Comparison of ENCODE assay signal across 8 cellular contexts in genomic region chr2:105403785-105404698, GRCh38. TPM values are rescaled to one million over a fixed set of nuclear protein-coding genes. Genes with fewer than 3 reads are reported as not detected.
DNase-seq lines count a peak whose midpoint lies in the region; ATAC-seq, FAIRE-seq and TF ChIP-seq lines count a peak whose summit lies in the region.

No MANE protein-coding gene starts in this region.

- peaks cover 20% of the 10 kb centered on the region for H3K4me1 ChIP-seq in HepG2 (ENCODE audit: insufficient read depth, low read length)
- H3K4me1 ChIP-seq in Karpas-422 (ENCODE audit: low read length) = no peaks in the 10 kb centered on the region
- peaks cover 0 to 12% (median 7%) of the 10 kb centered on the region in 4 donors for H3K4me1 ChIP-seq in sigmoid colon

- BruUV-seq in HepG2 (replicated peaks; lab: Mats Ljungman, UMichigan) = no TSS peak

- peaks cover 0 to 28% of the 10 kb centered on the region in 2 experiments; a peak in 3 of 5 replicates for H3K27me3 ChIP-seq in HepG2 (ENCODE audit: control insufficient read depth in 1 of 2, insufficient read depth in 2 of 2, low read length in 2 of 2)
- H3K27me3 ChIP-seq in Karpas-422 (ENCODE audit: low read length) = no peaks in the 10 kb centered on the region
- H3K27me3 ChIP-seq in sigmoid colon = no peaks in the 10 kb centered on the region

- WGBS in HepG2 (ENCODE audit: low lambda C conversion rate) = 47% methylated on average over 14 of the region's 14 CpGs
- 12 to 58% methylated on average over 14 of the region's 14 CpGs for WGBS in sigmoid colon, 2 donors

- H3K4me1 Mint-ChIP-seq in activated CD4-positive, alpha-beta memory T cell treated with anti-CD3 and anti-CD28 coated beads, Interleukin-2, amount 10 ng/mL, durations not matched to agents 7 days and 5 days = peaks cover 2% of the 10 kb centered on the region

- CTCF ChIA-PET in AG04449 (lab: Yijun Ruan, JAX) (interaction anchor here (0.7 to 25.1 kb wide), 16 partner anchors 10 to 115 kb away, joined by 3 to 328 read pairs (median 4); no protein-coding TSS in a partner anchor), HepG2 (lab: Yijun Ruan, JAX; ENCODE audit: low intra/inter-chr PET ratio, low total read pairs) (interaction anchor here (1.3 kb wide), 1 partner anchor 34 kb away, joined by 6 read pairs; no protein-coding TSS in a partner anchor)
- CTCF ChIA-PET in activated CD4-positive, alpha-beta memory T cell treated with anti-CD3 and anti-CD28 coated beads, Interleukin-2, amount 10 ng/mL, durations not matched to agents 7 days and 5 days (lab: Charles Lee) = no interaction called here

- H3K79me2 ChIP-seq in HepG2 (ENCODE audit: insufficient read depth, low read length) = no peaks in the 10 kb centered on the region
- H3K79me2 ChIP-seq in Karpas-422 (ENCODE audit: low read length) = no peaks in the 10 kb centered on the region

- no peak for TF ChIP-seq RAD21 in HepG2 (CRISPR knock-in tag; IDR thresholded peaks at IDR 0.05)

- H3K27ac Mint-ChIP-seq in activated CD4-positive, alpha-beta memory T cell treated with anti-CD3 and anti-CD28 coated beads, Interleukin-2, amount 10 ng/mL, durations not matched to agents 7 days and 5 days = no peak overlapping the region

- H3K9me2 ChIP-seq in Karpas-422 (replicated peaks; ENCODE audit: insufficient read depth, low read length) = no peaks in the 10 kb centered on the region

- H3K36me3 ChIP-seq in HepG2 (replicated peaks in 1 of 2; ENCODE audit: control insufficient read depth in 1 of 2, insufficient read depth in 2 of 2, low read length in 2 of 2) (no peaks in the 10 kb centered on the region), Karpas-422 (ENCODE audit: insufficient read depth, low read length) (no peaks in the 10 kb centered on the region), sigmoid colon (no peaks in the 10 kb centered on the region)

- ATAC-seq in HepG2 = peak; percentile 41
- ATAC-seq in GM18502 (IDR thresholded peaks at IDR 0.05; ENCODE audit: poor library complexity, unreplicated experiment) = no peak

- peaks cover 32% of the 10 kb centered on the region for H3K27me3 Mint-ChIP-seq in activated CD4-positive, alpha-beta memory T cell treated with anti-CD3 and anti-CD28 coated beads, Interleukin-2, amount 10 ng/mL, durations not matched to agents 7 days and 5 days

- H3K4me3 ChIP-seq in AG04449 (ENCODE audit: low read depth, low read length) (no peak overlapping the region), HepG2 (replicated peaks in 1 of 3; ENCODE audit: insufficient read depth in 1 of 3, low read depth in 2 of 3, low read length in 3 of 3) (0 out of 6 replicates have a peak overlapping the region, but pooled peaks of 1 of the 3 experiments have one; percentile 13), Karpas-422 (ENCODE audit: low read length) (no peak overlapping the region), sigmoid colon (no peak overlapping the region)

- H3K4me2 ChIP-seq in HepG2 (ENCODE audit: low read depth, low read length) (peak overlapping the region; percentile 50), Karpas-422 (ENCODE audit: low read depth, low read length, poor library complexity, severe bottlenecking) (no peak overlapping the region)

- TF ChIP-seq EP300 in HepG2 (IDR thresholded peaks at IDR 0.05; ENCODE audit: low read depth in 2 of 2, low read length in 2 of 2) (no peak), HepG2 (CRISPR knock-in tag; IDR thresholded peaks at IDR 0.05; ENCODE audit: borderline replicate concordance) (no peak), sigmoid colon (IDR thresholded peaks at IDR 0.05) (no peak)

- POLR2A ChIA-PET in AG04449 (lab: Yijun Ruan, JAX) (interaction anchor here (0.7 to 3.3 kb wide), 10 partner anchors 12 to 99 kb away, joined by 3 to 72 read pairs (median 6); no protein-coding TSS in a partner anchor), HepG2 (lab: Yijun Ruan, JAX) (no interaction called here)
- POLR2A ChIA-PET in activated CD4-positive, alpha-beta memory T cell treated with anti-CD3 and anti-CD28 coated beads, Interleukin-2, amount 10 ng/mL, durations not matched to agents 7 days and 5 days (lab: Charles Lee) = interaction anchor here (1.1 kb wide), 1 partner anchor 35 kb away, joined by 3 read pairs; no protein-coding TSS in a partner anchor

- no peak overlapping the region for H3K27ac ChIP-seq in HepG2 (ENCODE audit: extremely low read length, insufficient read depth, low read length)
- H3K27ac ChIP-seq in Karpas-422 (ENCODE audit: low read length) = no peak overlapping the region
- peak overlapping the region in 1 of 4 donors; percentile 2 for H3K27ac ChIP-seq in sigmoid colon

- no peak overlapping the region for H3K9ac ChIP-seq in HepG2 (ENCODE audit: insufficient read depth, low read depth, low read length)
- no peak overlapping the region for H3K9ac ChIP-seq in Karpas-422 (ENCODE audit: low read length)

- TF ChIP-seq CTCF in AG04449 (IDR thresholded peaks at IDR 0.05; ENCODE audit: insufficient read depth, low read length, missing control alignments) (peak; percentile 63), HepG2 (CRISPR knock-in tag; IDR thresholded peaks at IDR 0.05) (peak; percentile 60), sigmoid colon (IDR thresholded peaks at IDR 0.05) (no peak)

- H3K36me3 Mint-ChIP-seq in activated CD4-positive, alpha-beta memory T cell treated with anti-CD3 and anti-CD28 coated beads, Interleukin-2, amount 10 ng/mL, durations not matched to agents 7 days and 5 days (ENCODE audit: low read depth) = no peaks in the 10 kb centered on the region

- H4K20me1 ChIP-seq in HepG2 (ENCODE audit: insufficient read depth, low read length) (no peaks in the 10 kb centered on the region), Karpas-422 (ENCODE audit: insufficient read depth, low read depth, low read length) (no peaks in the 10 kb centered on the region)

- in situ Hi-C loops in KBM-7 (cut with MboI; ENCODE audit: low pct_unique_long_range_greater_than_20kb, low sequenced_read_pairs) = no loop called here
- in situ Hi-C loops in HepG2 (cut with HindIII; ENCODE audit: extremely low pct_ligation_motif_present, low pct_unique_long_range_greater_than_20kb) = no loop called here

- H2AFZ ChIP-seq in HepG2 (ENCODE audit: low read length) (peak overlapping the region; percentile 44), Karpas-422 (ENCODE audit: low read length) (no peak overlapping the region)

- no peaks in the 10 kb centered on the region for H3K9me3 Mint-ChIP-seq in activated CD4-positive, alpha-beta memory T cell treated with anti-CD3 and anti-CD28 coated beads, Interleukin-2, amount 10 ng/mL, durations not matched to agents 7 days and 5 days

- no peak for FAIRE-seq in HepG2 (lab: Jason Lieb, UNC)

- DNase-seq in AG04449 (ENCODE audit: low read depth, low spot score) = peak; percentile 94
- DNase-seq in KBM-7 = peak; percentile 34
- peak; percentile 95 for DNase-seq in astrocyte of the hippocampus (ENCODE audit: low read depth, low spot score)
- no peak for DNase-seq in HepG2 (ENCODE audit: low spot score)
- DNase-seq in Karpas-422 = no peak
- no peak for DNase-seq in sigmoid colon
- DNase-seq in activated CD4-positive, alpha-beta memory T cell treated with anti-CD3 and anti-CD28 coated beads, Interleukin-2, amount 10 ng/mL, durations not matched to agents 7 days and 5 days = no peak

- intact Hi-C loops in HepG2 (cut with micrococcal nuclease; ENCODE audit: unreplicated experiment) = loop anchor here (2.0 kb wide), 1 partner anchor 35 kb away; no protein-coding TSS in a partner anchor
- intact Hi-C loops in sigmoid colon (cut with DNase I) = no loop called here

- H3K4me3 Mint-ChIP-seq in activated CD4-positive, alpha-beta memory T cell treated with anti-CD3 and anti-CD28 coated beads, Interleukin-2, amount 10 ng/mL, durations not matched to agents 7 days and 5 days = no peak overlapping the region

- TF ChIP-seq POLR2A in HepG2 (IDR thresholded peaks at IDR 0.05; ENCODE audit: insufficient read depth in 1 of 2, low read depth in 2 of 2, low read length in 2 of 2) (no peak), sigmoid colon (IDR thresholded peaks at IDR 0.05) (no peak)

- H3K9me3 ChIP-seq in HepG2 (ENCODE audit: low read length) (no peaks in the 10 kb centered on the region), Karpas-422 (ENCODE audit: low read length) (no peaks in the 10 kb centered on the region), sigmoid colon (no peaks in the 10 kb centered on the region)

TF ChIP-seq in HepG2, 621 proteins besides CTCF, POLR2A, EP300 and RAD21 (continues in another document):
- TF ChIP-seq YEATS2 (CRISPR knock-in tag; IDR thresholded peaks at IDR 0.05; ENCODE audit: borderline replicate concordance) (no peak), ZNF614 (CRISPR knock-in tag; IDR thresholded peaks at IDR 0.05; ENCODE audit: borderline replicate concordance) (no peak), ZNF331 (CRISPR knock-in tag; IDR thresholded peaks at IDR 0.05) (no peak)

RNA-seq across cellular contexts. Expression of gene FHL2, which starts 5.2 kb away (rescaled TPM):
- 1.9 and 2.3 TPM in 2 replicates for total RNA-seq in HepG2 (2016; rRNA removed; fragmentation: Illumina TruSeq; extraction: Trizol)
- 1.4 and 1.6 TPM in 2 replicates for total RNA-seq in HepG2 (2016; cell fraction: cytosol; rRNA removed; fragmentation: Illumina TruSeq; extraction: Trizol; ENCODE audit: low read depth)
- total RNA-seq in HepG2 (2016; cell fraction: insoluble cytoplasmic fraction; rRNA removed; fragmentation: Illumina TruSeq; extraction: Trizol) = 1.9 and 2.3 TPM in 2 replicates
- 1.4 and 1.7 TPM in 2 replicates for total RNA-seq in HepG2 (2016; cell fraction: membrane; rRNA removed; fragmentation: Illumina TruSeq; extraction: Trizol)
- total RNA-seq in HepG2 (2016; cell fraction: nucleus; rRNA removed; fragmentation: Illumina TruSeq; extraction: Trizol) = 0.53 and 0.87 TPM in 2 replicates
- 44.2 and 74.8 TPM in 2 replicates for polyA plus RNA-seq in HepG2 (2011; rRNA removed)
- 51.8 and 84.3 TPM in 2 replicates for polyA plus RNA-seq in HepG2 (2011; cell fraction: cytosol; rRNA removed)
- 19.1 and 28.9 TPM in 2 replicates for polyA plus RNA-seq in HepG2 (2011; cell fraction: nucleus; rRNA removed)
- polyA plus RNA-seq in HepG2 (2012) = 51.1 and 56.1 TPM in 2 replicates
- 1.8 and 2.5 TPM in 2 replicates for polyA plus RNA-seq in HepG2 (2016; cell fraction: cytosol; fragmentation: Illumina TruSeq; extraction: Trizol; ENCODE audit: low read depth)
- 3.4 and 3.5 TPM in 2 replicates for polyA plus RNA-seq in HepG2 (2016; cell fraction: insoluble cytoplasmic fraction; fragmentation: Illumina TruSeq; extraction: Trizol; ENCODE audit: low read depth)
- polyA plus RNA-seq in HepG2 (2016; cell fraction: membrane; fragmentation: Illumina TruSeq; extraction: Trizol; ENCODE audit: low read depth) = 1.9 and 2.2 TPM in 2 replicates
- polyA plus RNA-seq in HepG2 (2016; cell fraction: nucleus; fragmentation: Illumina TruSeq; extraction: Trizol; ENCODE audit: insufficient read depth, low read depth) = 1.0 and 1.6 TPM in 2 replicates
- polyA minus RNA-seq in HepG2 (2011; rRNA and poly(A)+ RNA removed; ENCODE audit: low replicate concordance) = 56.1 and 100.0 TPM in 2 replicates
- 18.5 and 23.7 TPM in 2 replicates for polyA minus RNA-seq in HepG2 (2011; cell fraction: cytosol; rRNA and poly(A)+ RNA removed)
- polyA minus RNA-seq in HepG2 (2011; cell fraction: nucleus; rRNA and poly(A)+ RNA removed) = 28.0 and 37.5 TPM in 2 replicates
- total RNA-seq in Karpas-422 (2014; rRNA removed; shearing (Covaris generic); ENCODE audit: low replicate concordance) = 0.26 TPM in 1 of 2 replicates, not detected in the other
- 100 to 1,000 TPM in 1 of 4 donors, 10 to 100 TPM in 3; 62.0 to 123 (median 77.6) TPM for total RNA-seq in sigmoid colon
- 100 to 1,000 TPM in 2 of 3 donors, 10 to 100 TPM in 1; 98.8 to 210 (median 123) TPM for polyA plus RNA-seq in sigmoid colon
- 1 to 10 TPM; 3.0 to 3.1 TPM for total RNA-seq in activated CD4-positive, alpha-beta memory T cell treated with anti-CD3 and anti-CD28 coated beads, Interleukin-2, amount 10 ng/mL, durations not matched to agents 7 days and 5 days

Comparison
In these comparisons a context has a peak if more than half of its experiments do, and no peak if none do; other contexts are left out.
1. DNase-seq: peak in AG04449 (single experiment), KBM-7 (single experiment) and astrocyte of the hippocampus (single experiment); none in HepG2 (single experiment), Karpas-422 (single experiment), sigmoid colon (single experiment) and activated CD4-positive, alpha-beta memory T cell treated with anti-CD3 and anti-CD28 coated beads, Interleukin-2, amount 10 ng/mL, durations not matched to agents 7 days and 5 days (single experiment).
2. CTCF ChIP-seq: peak in AG04449 (single experiment) and HepG2 (single experiment); none in sigmoid colon (0 of 4).
3. RNA of gene FHL2, which starts 5.2 kb away (total RNA-seq): 62.0 to 123 TPM in sigmoid colon; 3.0 to 3.1 TPM in activated CD4-positive, alpha-beta memory T cell treated with anti-CD3 and anti-CD28 coated beads, Interleukin-2, amount 10 ng/mL, durations not matched to agents 7 days and 5 days, 0.53 to 2.3 TPM in HepG2 and 0.26 TPM in Karpas-422; every median in the first group is over 10 times any median in the second.